ENCODE assay signal across 1 cellular context in genomic region chr3:187852842-187853727, GRCh38.
TF ChIP-seq lines count a peak whose summit lies in the region.

No MANE protein-coding gene starts in this region.

TF ChIP-seq in WTC11, 78 proteins besides CTCF, POLR2A, EP300 and RAD21 (continued from another document):
- TF ChIP-seq ATF3 (CRISPR knock-in tag; conservative IDR thresholded peaks at IDR 0.05) (no peak), AFF4 (CRISPR knock-in tag; IDR thresholded peaks at IDR 0.05; ENCODE audit: borderline replicate concordance) (no peak), NFATC4 (CRISPR knock-in tag; IDR thresholded peaks at IDR 0.05) (no peak), GRHL2 (CRISPR knock-in tag; IDR thresholded peaks at IDR 0.05; ENCODE audit: insufficient replicate concordance, severe bottlenecking) (no peak), MYBL2 (CRISPR knock-in tag; IDR thresholded peaks at IDR 0.05) (no peak), ZNF416 (CRISPR knock-in tag; IDR thresholded peaks at IDR 0.05) (no peak)
